Comparison of ENCODE assay signal across 7 cellular contexts in the genomic region with DNA sequence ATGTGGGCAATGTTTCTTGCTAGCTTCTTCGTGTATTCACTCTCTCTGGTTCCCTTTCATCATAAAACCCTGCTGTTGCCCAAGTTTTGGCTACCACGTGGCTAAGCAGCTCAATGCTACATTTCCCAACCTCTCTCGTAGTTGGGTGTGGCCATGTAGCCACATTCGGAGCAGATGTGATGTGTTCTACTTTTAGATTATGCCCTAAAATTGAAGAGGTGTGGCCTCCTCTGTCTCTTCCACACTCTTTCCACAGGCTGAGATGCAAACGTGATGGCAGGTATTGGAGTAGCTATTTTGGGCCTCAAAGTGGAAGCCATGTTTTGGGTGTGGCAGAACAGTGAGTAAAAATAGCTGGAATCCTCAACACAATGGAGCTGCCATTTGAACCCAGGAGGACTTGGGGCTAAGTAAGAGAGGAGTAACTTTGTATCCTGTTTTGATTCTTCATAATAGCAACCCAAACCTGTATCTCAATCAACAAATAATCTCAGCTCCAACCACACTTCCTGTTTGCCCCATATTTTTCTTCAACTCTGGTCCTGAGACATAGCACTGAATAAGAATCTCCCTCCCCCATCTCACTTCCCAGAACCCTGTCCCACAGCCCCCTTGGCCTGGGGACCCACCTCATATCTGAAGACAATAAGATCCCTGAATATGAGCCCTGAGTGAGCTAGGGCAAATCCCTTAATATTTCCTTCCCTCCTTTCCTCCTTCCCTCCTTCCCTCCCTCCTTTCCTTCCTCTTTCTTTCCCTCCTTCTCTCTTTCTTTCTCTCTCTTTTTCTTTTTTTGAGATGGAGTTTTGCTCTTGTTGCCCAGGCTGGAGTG. TPM values are rescaled to one million over a fixed set of nuclear protein-coding genes. Genes with fewer than 3 reads are reported as not detected.
A peak's percentile ranks its signal among the peaks of the same experiment; 100 is the strongest.
DNase-seq lines count a peak whose midpoint lies in the region; ATAC-seq and TF ChIP-seq lines count a peak whose summit lies in the region.
"Had no signal": no experiment of that assay in that cellular context is flagged by ENCODE, and none has a peak within 500 bp of the region (broad histone marks: within the 10 kb centered on the region; RNA-seq: fewer than 3 reads in every experiment).

No MANE protein-coding gene starts in this region.

- peak overlapping the region; percentile 28 for H3K27ac Mint-ChIP-seq in activated CD4-positive, alpha-beta memory T cell treated with anti-CD3 and anti-CD28 coated beads, Interleukin-2, amount 10 ng/mL, durations not matched to agents 7 days and 5 days
- no peak overlapping the region for H3K27ac Mint-ChIP-seq in glutamatergic neuron (ENCODE audit: unreplicated experiment)

- CTCF ChIA-PET in activated CD4-positive, alpha-beta memory T cell treated with anti-CD3 and anti-CD28 coated beads, Interleukin-2, amount 10 ng/mL, durations not matched to agents 7 days and 5 days (lab: Charles Lee): interaction anchor here (0.9 to 1.1 kb wide), 5 partner anchors 9 to 41 kb away, joined by 3 to 6 read pairs (median 4); partner anchors contain the start of gene APOBR
- CTCF ChIA-PET in A673 (lab: Charles Lee): interaction anchor here (0.6 kb wide), 1 partner anchor 210 kb away, joined by 3 read pairs; no protein-coding TSS in a partner anchor

- H3K9me3 Mint-ChIP-seq in activated CD4-positive, alpha-beta memory T cell treated with anti-CD3 and anti-CD28 coated beads, Interleukin-2, amount 10 ng/mL, durations not matched to agents 7 days and 5 days: no peaks in the 10 kb centered on the region
- H3K9me3 Mint-ChIP-seq in glutamatergic neuron (ENCODE audit: unreplicated experiment): peaks cover 6% of the 10 kb centered on the region

- H3K4me1 Mint-ChIP-seq in activated CD4-positive, alpha-beta memory T cell treated with anti-CD3 and anti-CD28 coated beads, Interleukin-2, amount 10 ng/mL, durations not matched to agents 7 days and 5 days: peaks cover 17% of the 10 kb centered on the region
- peaks cover 3% of the 10 kb centered on the region for H3K4me1 Mint-ChIP-seq in glutamatergic neuron (ENCODE audit: low read depth, unreplicated experiment)

- no peaks in the 10 kb centered on the region for H3K27me3 ChIP-seq in lower lobe of right lung (ENCODE audit: low read depth)
- H3K27me3 ChIP-seq in A673 (replicated peaks; ENCODE audit: insufficient read depth, low read depth, low read length, poor library complexity): no peaks in the 10 kb centered on the region

- H3K36me3 Mint-ChIP-seq in activated CD4-positive, alpha-beta memory T cell treated with anti-CD3 and anti-CD28 coated beads, Interleukin-2, amount 10 ng/mL, durations not matched to agents 7 days and 5 days (ENCODE audit: low read depth): no peaks in the 10 kb centered on the region
- H3K36me3 Mint-ChIP-seq in glutamatergic neuron (ENCODE audit: unreplicated experiment): no peaks in the 10 kb centered on the region

- H3K27me3 Mint-ChIP-seq in activated CD4-positive, alpha-beta memory T cell treated with anti-CD3 and anti-CD28 coated beads, Interleukin-2, amount 10 ng/mL, durations not matched to agents 7 days and 5 days: no peaks in the 10 kb centered on the region
- peaks cover 11% of the 10 kb centered on the region for H3K27me3 Mint-ChIP-seq in glutamatergic neuron (ENCODE audit: unreplicated experiment)

- no peak overlapping the region for H3K4me3 Mint-ChIP-seq in activated CD4-positive, alpha-beta memory T cell treated with anti-CD3 and anti-CD28 coated beads, Interleukin-2, amount 10 ng/mL, durations not matched to agents 7 days and 5 days
- H3K4me3 Mint-ChIP-seq in glutamatergic neuron (ENCODE audit: unreplicated experiment): no peak overlapping the region

- peak overlapping the region; percentile 62 for H3K27ac ChIP-seq in lower lobe of right lung
- H3K27ac ChIP-seq in A673 (ENCODE audit: low read depth, low read length, poor library complexity, severe bottlenecking): no peak overlapping the region

- BruUV-seq in A673 (replicated peaks; lab: Mats Ljungman, UMichigan): no TSS peak

- intact Hi-C loops in lower lobe of right lung (cut with DNase I): no loop called here
- intact Hi-C loops in A673 (cut with micrococcal nuclease; ENCODE audit: unreplicated experiment): no loop called here

- POLR2A ChIA-PET in activated CD4-positive, alpha-beta memory T cell treated with anti-CD3 and anti-CD28 coated beads, Interleukin-2, amount 10 ng/mL, durations not matched to agents 7 days and 5 days (lab: Charles Lee): interaction anchor here (1.2 to 1.9 kb wide), 3 partner anchors 19 to 43 kb away, joined by 3 to 9 read pairs (median 6); partner anchors contain the start of genes APOBR, CLN3 and SGF29
- POLR2A ChIA-PET in A673 (lab: Charles Lee; ENCODE audit: low non-redundant PET): no interaction called here

- H3K4me1 ChIP-seq in lower lobe of right lung (peaks cover 69% of the 10 kb centered on the region), A673 (ENCODE audit: insufficient read depth, low read length, poor library complexity, severe bottlenecking) (no peaks in the 10 kb centered on the region)

- peak in 1 of 2 donors; percentile 50 for ATAC-seq in lower lobe of right lung

- TF ChIP-seq CTCF in lower lobe of right lung (IDR thresholded peaks at IDR 0.05): no peak
- TF ChIP-seq CTCF in glutamatergic neuron (IDR thresholded peaks at IDR 0.05; ENCODE audit: partially characterized antibody, unreplicated experiment): no peak
- TF ChIP-seq CTCF in A673 (conservative IDR thresholded peaks at IDR 0.05; ENCODE audit: low read depth, low read length): no peak

- no peaks in the 10 kb centered on the region for H3K9me3 ChIP-seq in lower lobe of right lung
- H3K9me3 ChIP-seq in A673 (ENCODE audit: low read depth, low read length, poor library complexity, severe bottlenecking): no peaks in the 10 kb centered on the region

- DNase-seq in GM03348 (ENCODE audit: low spot score): peak; percentile 74
- DNase-seq in activated CD4-positive, alpha-beta memory T cell treated with anti-CD3 and anti-CD28 coated beads, Interleukin-2, amount 10 ng/mL, durations not matched to agents 7 days and 5 days: no peak
- DNase-seq in lower lobe of right lung: peak; percentile 59
- no peak for DNase-seq in glutamatergic neuron
- DNase-seq in A673 (ENCODE audit: low spot score): no peak
- no peak for DNase-seq in cerebellum (ENCODE audit: low spot score)
- DNase-seq: NCI-H1930 had no signal

- H3K4me3 ChIP-seq in lower lobe of right lung: no peak overlapping the region
- H3K4me3 ChIP-seq in A673 (ENCODE audit: low read depth, low read length, poor library complexity, severe bottlenecking): no peak overlapping the region

- H3K36me3 ChIP-seq in lower lobe of right lung (peaks cover 15% of the 10 kb centered on the region), A673 (ENCODE audit: insufficient read depth, low read length, poor library complexity, severe bottlenecking) (no peaks in the 10 kb centered on the region)

RNA-seq across cellular contexts. Expression of gene NUPR1, which starts 4.0 kb away (rescaled TPM):
- total RNA-seq in activated CD4-positive, alpha-beta memory T cell treated with anti-CD3 and anti-CD28 coated beads, Interleukin-2, amount 10 ng/mL, durations not matched to agents 7 days and 5 days: not detected
- total RNA-seq in lower lobe of right lung: 302 TPM
- total RNA-seq in glutamatergic neuron (ENCODE audit: unreplicated experiment): not detected
- 0.19 and 0.76 TPM in 2 replicates for total RNA-seq in A673 (2021)
- 0.09 TPM for total RNA-seq in cerebellum

RNA-seq across cellular contexts. Expression of gene SGF29, which starts 19.0 kb away (rescaled TPM):
- total RNA-seq in activated CD4-positive, alpha-beta memory T cell treated with anti-CD3 and anti-CD28 coated beads, Interleukin-2, amount 10 ng/mL, durations not matched to agents 7 days and 5 days: 10 to 100 TPM; 25.8 to 28.0 TPM
- total RNA-seq in lower lobe of right lung: 40.6 TPM
- total RNA-seq in glutamatergic neuron (ENCODE audit: unreplicated experiment): 29.2 TPM
- 35.2 and 42.3 TPM in 2 replicates for total RNA-seq in A673 (2021)
- total RNA-seq in cerebellum: 10.3 TPM

RNA-seq across cellular contexts. Expression of gene IL27, which starts 28.1 kb away (rescaled TPM):
- total RNA-seq in activated CD4-positive, alpha-beta memory T cell treated with anti-CD3 and anti-CD28 coated beads, Interleukin-2, amount 10 ng/mL, durations not matched to agents 7 days and 5 days: not detected
- 1.4 TPM for total RNA-seq in lower lobe of right lung
- not detected for total RNA-seq in glutamatergic neuron (ENCODE audit: unreplicated experiment)
- not detected in 2 replicates for total RNA-seq in A673 (2021)
- not detected for total RNA-seq in cerebellum

RNA-seq across cellular contexts. Expression of gene APOBR, which starts 40.3 kb away (rescaled TPM):
- 10 to 100 TPM; 20.9 TPM for total RNA-seq in activated CD4-positive, alpha-beta memory T cell treated with anti-CD3 and anti-CD28 coated beads, Interleukin-2, amount 10 ng/mL, durations not matched to agents 7 days and 5 days
- 29.2 TPM for total RNA-seq in lower lobe of right lung
- total RNA-seq in glutamatergic neuron (ENCODE audit: unreplicated experiment): not detected
- total RNA-seq in A673 (2021): not detected in 2 replicates
- 0.09 TPM for total RNA-seq in cerebellum

RNA-seq across cellular contexts. Expression of gene CLN3, which starts 42.9 kb away (rescaled TPM):
- total RNA-seq in activated CD4-positive, alpha-beta memory T cell treated with anti-CD3 and anti-CD28 coated beads, Interleukin-2, amount 10 ng/mL, durations not matched to agents 7 days and 5 days: 10 to 100 TPM; 42.9 to 45.4 TPM
- 79.9 TPM for total RNA-seq in lower lobe of right lung
- 29.4 TPM for total RNA-seq in glutamatergic neuron (ENCODE audit: unreplicated experiment)
- total RNA-seq in A673 (2021): 31.4 and 37.3 TPM in 2 replicates
- 15.3 TPM for total RNA-seq in cerebellum

Comparison
In these comparisons a context has a peak if more than half of its experiments do, and no peak if none do; other contexts are left out.
1. DNase-seq: peak in GM03348 (single experiment) and lower lobe of right lung (single experiment); none in activated CD4-positive, alpha-beta memory T cell treated with anti-CD3 and anti-CD28 coated beads, Interleukin-2, amount 10 ng/mL, durations not matched to agents 7 days and 5 days (single experiment), glutamatergic neuron (single experiment), A673 (single experiment) and cerebellum (single experiment).
2. RNA of gene NUPR1, which starts 4.0 kb away (total RNA-seq): 302 TPM in lower lobe of right lung (single experiment); 0.19 to 0.76 TPM in A673, 0.09 TPM in cerebellum (single experiment), not detected in activated CD4-positive, alpha-beta memory T cell treated with anti-CD3 and anti-CD28 coated beads, Interleukin-2, amount 10 ng/mL, durations not matched to agents 7 days and 5 days and not detected in glutamatergic neuron (single experiment); every median in the first group is over 100 times any median in the second.